Comparison of ENCODE assay signal across 9 cellular contexts in the genomic region with DNA sequence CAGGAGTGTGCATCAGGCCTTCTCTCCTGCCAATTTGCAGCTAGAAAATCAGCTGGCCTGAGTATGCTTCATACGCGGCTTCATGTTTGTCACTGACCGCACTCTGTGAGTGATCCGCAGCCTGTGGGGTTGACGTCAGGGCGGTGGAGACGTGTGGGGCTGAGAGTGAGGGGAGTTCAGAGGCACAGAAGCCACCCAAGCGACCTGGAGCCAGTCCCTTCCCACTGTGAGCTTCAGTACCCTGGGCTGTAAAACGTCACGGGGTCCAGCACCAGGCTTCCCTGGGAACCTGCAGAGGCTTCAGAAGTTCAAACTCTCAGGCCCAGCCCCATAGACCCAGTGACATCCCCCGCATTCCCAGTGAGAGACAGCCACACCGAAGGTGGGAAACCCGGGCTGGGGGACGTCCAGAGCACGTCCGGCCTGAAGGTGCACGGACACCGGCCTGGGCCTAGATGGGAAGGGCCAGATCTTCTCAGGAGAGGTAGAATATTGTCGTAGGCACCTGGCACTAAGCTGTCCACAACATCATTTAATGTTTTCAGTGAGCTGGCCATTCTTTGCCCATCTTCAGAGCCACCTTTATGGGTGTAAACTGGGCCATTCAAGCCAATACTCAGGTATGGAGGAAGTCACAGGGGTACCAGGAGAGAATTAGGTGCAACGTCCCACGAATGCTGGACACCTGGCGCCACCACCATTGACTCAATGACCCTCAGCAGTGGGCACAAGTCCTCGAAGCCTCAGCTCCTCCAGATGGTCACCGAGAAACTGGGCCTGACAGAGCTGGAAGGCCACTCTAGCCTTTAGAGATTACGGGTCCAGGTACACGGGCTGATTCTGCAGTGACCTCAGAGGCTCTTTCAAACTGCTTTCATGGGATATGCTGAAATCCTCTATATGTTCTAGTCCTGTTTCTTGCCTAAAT.
"Had no signal": no experiment of that assay in that cellular context is flagged by ENCODE, and none has a peak within 500 bp of the region (broad histone marks: within the 10 kb centered on the region; RNA-seq: fewer than 3 reads in every experiment).

No MANE protein-coding gene starts in this region.

- ATAC-seq: GM23338, K562 had no signal

- DNase-seq: H9, HCEC 1CT, IMR-90, KG1 had no signal

- FAIRE-seq: H1, H54, HTR-8/SVneo, K562 had no signal
